ENCODE assay signal across 1 cellular context in genomic region chr9:116421006-116421538, GRCh38.
TF ChIP-seq lines count a peak whose summit lies in the region.

No MANE protein-coding gene starts in this region.

TF ChIP-seq in K562, 482 proteins besides CTCF, POLR2A, EP300 and RAD21 (continued from another document and continues in another):
- TF ChIP-seq CEBPG (CRISPR knock-in tag; IDR thresholded peaks at IDR 0.05) (peak; percentile 83), CEBPG (tag; conservative IDR thresholded peaks at IDR 0.05 in 1 of 2, IDR thresholded peaks at IDR 0.05 in 1 of 2) (peak in 1 of 2 experiments; percentile 90; a peak in 2 of 4 replicates), NR4A1 (CRISPR knock-in tag; IDR thresholded peaks at IDR 0.05) (no peak), NR4A1 (tag; IDR thresholded peaks at IDR 0.05) (peak; percentile 88), GATAD2A (IDR thresholded peaks at IDR 0.05) (0 out of 2 replicates have a peak, but pooled peaks have one; percentile 59), CTCFL (IDR thresholded peaks at IDR 0.05; ENCODE audit: borderline replicate concordance, insufficient read depth, low read depth, low read length, poor library complexity, severe bottlenecking) (no peak), TCF3 (CRISPR knock-in tag; IDR thresholded peaks at IDR 0.05) (peak; percentile 74), ZNF639 (CRISPR knock-in tag; conservative IDR thresholded peaks at IDR 0.05 in 1 of 2, IDR thresholded peaks at IDR 0.05 in 1 of 2) (0 out of 4 replicates have a peak, but pooled peaks of 1 of the 2 experiments have one; percentile 28), SOX6 (IDR thresholded peaks at IDR 0.05) (peak; percentile 70), ZBTB2 (IDR thresholded peaks at IDR 0.05) (0 out of 2 replicates have a peak, but pooled peaks have one; percentile 19), ZBTB12 (CRISPR knock-in tag; IDR thresholded peaks at IDR 0.05) (peak; percentile 11; the same call in 1 of the 2 replicates), MTA2 (IDR thresholded peaks at IDR 0.05; ENCODE audit: low read depth) (0 out of 2 replicates have a peak, but pooled peaks have one; percentile 36), L3MBTL2 (IDR thresholded peaks at IDR 0.05) (peak; percentile 80), SMARCA4 (IDR thresholded peaks at IDR 0.05) (peak; percentile 58; the same call in 1 of the 2 replicates), LCOR (CRISPR knock-in tag; IDR thresholded peaks at IDR 0.05) (no peak), HMBOX1 (IDR thresholded peaks at IDR 0.05) (peak; percentile 93), TRIM28 (IDR thresholded peaks at IDR 0.05) (no peak), CREB5 (CRISPR knock-in tag; IDR thresholded peaks at IDR 0.05) (no peak), KDM1A (IDR thresholded peaks at IDR 0.05) (0 out of 4 replicates have a peak, but pooled peaks of 1 of the 2 experiments have one; percentile 14), ZBTB9 (CRISPR knock-in tag; IDR thresholded peaks at IDR 0.05) (no peak), HINFP (tag; conservative IDR thresholded peaks at IDR 0.05; ENCODE audit: low read depth) (peak; percentile 56; the same call in 1 of the 2 replicates), ZKSCAN1 (IDR thresholded peaks at IDR 0.05; ENCODE audit: low read depth, low read length) (no peak), MAFG (tag; conservative IDR thresholded peaks at IDR 0.05) (0 out of 2 replicates have a peak, but pooled peaks have one; percentile 12), ZNF318 (IDR thresholded peaks at IDR 0.05; ENCODE audit: borderline replicate concordance in 1 of 2, low read depth in 1 of 2) (no peak), AFF1 (IDR thresholded peaks at IDR 0.05; ENCODE audit: low read depth in 1 of 2, partially characterized antibody in 2 of 2) (peak in 1 of 2 experiments; percentile 26), ZNF584 (CRISPR knock-in tag; IDR thresholded peaks at IDR 0.05; ENCODE audit: low read depth) (peak; percentile 69; the same call in 1 of the 2 replicates), ATF1 (CRISPR knock-in tag; IDR thresholded peaks at IDR 0.05) (no peak), ATF1 (tag; IDR thresholded peaks at IDR 0.05) (0 out of 2 replicates have a peak, but pooled peaks have one; percentile 14), POLR2AphosphoS2 (IDR thresholded peaks at IDR 0.05; ENCODE audit: low read length) (no peak), TCF7 (IDR thresholded peaks at IDR 0.05; ENCODE audit: borderline replicate concordance) (no peak)
